In the genomic region with DNA sequence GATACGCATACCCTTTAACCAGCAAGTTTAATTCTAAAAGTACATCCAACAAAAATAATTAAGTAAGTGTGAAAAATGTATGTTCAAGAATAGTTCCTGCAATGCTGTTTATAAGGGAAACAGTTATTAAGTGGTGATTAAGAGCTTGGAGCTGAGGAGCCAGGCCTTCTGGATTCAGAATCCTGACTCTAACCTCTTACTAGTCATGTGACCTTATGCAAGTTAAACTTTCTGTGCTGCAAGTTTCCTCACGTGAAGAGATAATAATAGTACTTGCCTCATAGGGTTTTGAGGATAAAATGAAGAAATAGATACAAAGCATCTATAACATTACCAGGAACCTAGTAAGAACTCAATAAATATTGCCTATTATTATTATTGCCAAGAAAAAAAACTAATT, we compare ENCODE assay signal across 24 cellular contexts.
"Had no signal": no experiment of that assay in that cellular context is flagged by ENCODE, and none has a peak within 500 bp of the region (broad histone marks: within the 10 kb centered on the region; RNA-seq: fewer than 3 reads in every experiment).

No MANE protein-coding gene starts in this region.

- H3K27me3 ChIP-seq: ovary, stomach, testis, thyroid gland, transverse colon, upper lobe of left lung, vagina had no signal

- H3K27ac Mint-ChIP-seq: naive thymus-derived CD4-positive, alpha-beta T cell; natural killer cell treated with Interleukin-12 subunit alpha and Interleukin-12 subunit beta and Interleukin-15 and Interleukin-18, amount 100 ng/mL, for 72 hours; progenitor cell of endocrine pancreas; stimulated activated naive B cell treated with anti-CD40 and anti-IgM and Interleukin-4, amounts not matched to agents 10 μg/mL and 1 μg/mL and 100 μg/mL, for 72 hours had no signal

- H3K36me3 Mint-ChIP-seq: naive thymus-derived CD4-positive, alpha-beta T cell; natural killer cell treated with Interleukin-12 subunit alpha and Interleukin-12 subunit beta and Interleukin-15 and Interleukin-18, amount 100 ng/mL, for 72 hours; stimulated activated naive B cell treated with anti-CD40 and anti-IgM and Interleukin-4, amounts not matched to agents 10 μg/mL and 1 μg/mL and 100 μg/mL, for 72 hours had no signal

- H3K4me1 Mint-ChIP-seq: naive thymus-derived CD4-positive, alpha-beta T cell; stimulated activated naive B cell treated with anti-CD40 and anti-IgM and Interleukin-4, amounts not matched to agents 10 μg/mL and 1 μg/mL and 100 μg/mL, for 72 hours had no signal

- H3K4me1 ChIP-seq: left ventricle myocardium inferior, testis, thyroid gland, upper lobe of left lung, vagina had no signal

- H3K9me3 Mint-ChIP-seq: natural killer cell treated with Interleukin-12 subunit alpha and Interleukin-12 subunit beta and Interleukin-15 and Interleukin-18, amount 100 ng/mL, for 72 hours had no signal

- ATAC-seq: mucosa of descending colon; naive thymus-derived CD4-positive, alpha-beta T cell; natural killer cell treated with Interleukin-12 subunit alpha and Interleukin-12 subunit beta and Interleukin-15 and Interleukin-18, amount 100 ng/mL, for 72 hours; right cardiac atrium; sciatic nerve; stimulated activated naive B cell treated with anti-CD40 and anti-IgM and Interleukin-4, amounts not matched to agents 10 μg/mL and 1 μg/mL and 100 μg/mL, for 72 hours; stimulated activated naive CD8-positive, alpha-beta T cell treated with anti-CD3 and anti-CD28 coated beads, Interleukin-15, Interleukin-2, amounts not matched to agents 100 U/mL and 50 U/mL, for 24 hours had no signal

- H3K4me3 Mint-ChIP-seq: naive thymus-derived CD4-positive, alpha-beta T cell; natural killer cell treated with Interleukin-12 subunit alpha and Interleukin-12 subunit beta and Interleukin-15 and Interleukin-18, amount 100 ng/mL, for 72 hours; stimulated activated naive B cell treated with anti-CD40 and anti-IgM and Interleukin-4, amounts not matched to agents 10 μg/mL and 1 μg/mL and 100 μg/mL, for 72 hours had no signal

- H3K27ac ChIP-seq: left ventricle myocardium inferior, ovary, skin epidermis, stomach, testis, thyroid gland, transverse colon, upper lobe of left lung, vagina had no signal

- H3K36me3 ChIP-seq: left ventricle myocardium inferior, ovary, stomach, thyroid gland, transverse colon, upper lobe of left lung, vagina had no signal

- H3K27me3 Mint-ChIP-seq: progenitor cell of endocrine pancreas; stimulated activated naive B cell treated with anti-CD40 and anti-IgM and Interleukin-4, amounts not matched to agents 10 μg/mL and 1 μg/mL and 100 μg/mL, for 72 hours had no signal

- DNase-seq: islet precursor cell; left ventricle myocardium inferior; midbrain; mucosa of descending colon; naive thymus-derived CD4-positive, alpha-beta T cell; ovary; right cardiac atrium; stimulated activated CD4-positive, alpha-beta T cell treated with anti-CD3 and anti-CD28 coated beads, Interleukin-12 subunit alpha, Interleukin-12 subunit beta, amount 100 ng/mL, for 4 hours; stimulated activated CD4-positive, alpha-beta T cell treated with anti-CD3 and anti-CD28 coated beads, Interleukin-15, amount 100 ng/mL, for 24 hours; stimulated activated CD4-positive, alpha-beta T cell treated with anti-CD3 and anti-CD28 coated beads, Interleukin-2, amount 100 ng/mL, for 24 hours; stimulated activated CD4-positive, alpha-beta T cell treated with anti-CD3 and anti-CD28 coated beads, Interleukin-4, amount 100 ng/mL, for 1 hour; stimulated activated naive B cell treated with anti-CD40 and anti-IgM and Interleukin-4, amounts not matched to agents 10 μg/mL and 1 μg/mL and 100 μg/mL, for 72 hours; stimulated activated naive CD8-positive, alpha-beta T cell treated with anti-CD3 and anti-CD28 coated beads, Interleukin-15, Interleukin-2, amounts not matched to agents 100 U/mL and 50 U/mL, for 24 hours; stomach; testis; thyroid gland; transverse colon had no signal

- H3K4me3 ChIP-seq: left ventricle myocardium inferior, lung, mucosa of descending colon, ovary, skin epidermis, stomach, testis, thyroid gland, transverse colon, upper lobe of left lung, vagina had no signal

- H3K9me3 ChIP-seq: left ventricle myocardium inferior, mucosa of descending colon, ovary, stomach, testis, thyroid gland, transverse colon, upper lobe of left lung, vagina had no signal
